25 cellular contexts compared by ENCODE assay signal in genomic region chr19:7602935-7603497, GRCh38. TPM values are rescaled to one million over a fixed set of nuclear protein-coding genes. Genes with fewer than 3 reads are reported as not detected.
A peak's percentile ranks its signal among the peaks of the same experiment; 100 is the strongest.
DNase-seq lines count a peak whose midpoint lies in the region; ATAC-seq and TF ChIP-seq lines count a peak whose summit lies in the region.
"Had no signal": no experiment of that assay in that cellular context is flagged by ENCODE, and none has a peak within 500 bp of the region (broad histone marks: within the 10 kb centered on the region; RNA-seq: fewer than 3 reads in every experiment).

No MANE protein-coding gene starts in this region.

- POLR2A ChIA-PET in MCF 10A (lab: Yijun Ruan, JAX) (interaction anchor here (0.7 kb wide), 1 partner anchor 15 kb away, joined by 3 read pairs; no protein-coding TSS in a partner anchor), PC-3 (lab: Charles Lee; ENCODE audit: unreplicated experiment) (no interaction called here), A673 (lab: Charles Lee; ENCODE audit: low non-redundant PET) (no interaction called here)

- H2AFZ ChIP-seq in osteoblast (ENCODE audit: low read length): no peak overlapping the region
- H2AFZ ChIP-seq in PC-3 (ENCODE audit: low read length): no peak overlapping the region

- H3K4me3 ChIP-seq in breast epithelium (peak overlapping the region in 1 of 3 donors; percentile 2), fibroblast of pulmonary artery (replicated peaks; ENCODE audit: low read depth, low read length) (no peak overlapping the region), osteoblast (ENCODE audit: insufficient read depth, low read length) (no peak overlapping the region), PC-3 (ENCODE audit: low read length) (no peak overlapping the region), A673 (ENCODE audit: low read depth, low read length, poor library complexity, severe bottlenecking) (no peak overlapping the region)
- H3K4me3 ChIP-seq: GM12878, Peyer's patch, SJSA1 had no signal

- intact Hi-C loops in breast epithelium (cut with DNase I; ENCODE audit: low total_unique reads): no loop called here
- intact Hi-C loops in MCF 10A (cut with micrococcal nuclease): no loop called here
- intact Hi-C loops in PC-3 (cut with micrococcal nuclease): no loop called here
- intact Hi-C loops in A673 (cut with micrococcal nuclease; ENCODE audit: unreplicated experiment): no loop called here

- H3F3A ChIP-seq in PC-3 (ENCODE audit: low read length, unreplicated experiment): no peaks in the 10 kb centered on the region

- no peaks in the 10 kb centered on the region for H4K20me1 ChIP-seq in osteoblast (ENCODE audit: insufficient read depth, low read length)
- peaks cover 10% of the 10 kb centered on the region; the same call in 1 of the 2 replicates for H4K20me1 ChIP-seq in PC-3 (ENCODE audit: low read length)

- no peaks in the 10 kb centered on the region for H3K4me1 Mint-ChIP-seq in MCF 10A (ENCODE audit: insufficient read depth, unreplicated experiment)
- H3K4me1 Mint-ChIP-seq: CD14-positive monocyte had no signal

- no peak overlapping the region for H3K27ac Mint-ChIP-seq in MCF 10A (ENCODE audit: low read depth, unreplicated experiment)

- H3K27ac ChIP-seq in breast epithelium (peak overlapping the region; percentile 52 to 62), osteoblast (ENCODE audit: low read depth, low read length) (no peak overlapping the region), PC-3 (ENCODE audit: low read length) (no peak overlapping the region), A673 (ENCODE audit: low read depth, low read length, poor library complexity, severe bottlenecking) (no peak overlapping the region)
- H3K27ac ChIP-seq: HL-60, Peyer's patch, SJSA1 had no signal

- no peaks in the 10 kb centered on the region for H3K9me2 ChIP-seq in PC-3 (replicated peaks; ENCODE audit: low read length)

- H3K27me3 Mint-ChIP-seq in MCF 10A (ENCODE audit: insufficient read depth, unreplicated experiment): no peaks in the 10 kb centered on the region

- no peak overlapping the region for H3K4me2 ChIP-seq in osteoblast (ENCODE audit: insufficient read depth, low read length)
- no peak overlapping the region for H3K4me2 ChIP-seq in PC-3 (ENCODE audit: low read length)

- TF ChIP-seq CTCF in breast epithelium (IDR thresholded peaks at IDR 0.05) (no peak), MCF 10A (IDR thresholded peaks at IDR 0.05; ENCODE audit: unreplicated experiment) (no peak), fibroblast of pulmonary artery (IDR thresholded peaks at IDR 0.05; ENCODE audit: low read length, missing control alignments) (no peak), osteoblast (IDR thresholded peaks at IDR 0.05; ENCODE audit: extremely low read depth, low read depth, low read length) (no peak), PC-3 (conservative IDR thresholded peaks at IDR 0.05; ENCODE audit: low read depth, low read length) (no peak), A673 (conservative IDR thresholded peaks at IDR 0.05; ENCODE audit: low read depth, low read length) (no peak)

- H3K4me3 Mint-ChIP-seq in MCF 10A (ENCODE audit: unreplicated experiment): no peak overlapping the region
- H3K4me3 Mint-ChIP-seq: CD14-positive monocyte had no signal

- DNase-seq in breast epithelium (ENCODE audit: low spot score in 2 of 2) (no peak), MCF 10A (ENCODE audit: unreplicated experiment) (no peak), fibroblast of pulmonary artery (ENCODE audit: low read depth) (peak; percentile 31), osteoblast (ENCODE audit: insufficient read length, low spot score, missing footprints) (peak; percentile 50), PC-3 (no peak), NOMO-1 treated with DMSO at 0.1 percent for 48 hours (lab: John Stamatoyannopoulos, UW; ENCODE audit: unreplicated experiment) (no peak), A673 (ENCODE audit: low spot score) (no peak)
- DNase-seq in activated CD8-positive, alpha-beta memory T cell treated with anti-CD3 and anti-CD28 coated beads for 24 hours: no peak
- DNase-seq: KBM-7; NCI-H1092 treated with DMSO at 0.1 percent for 48 hours; NCI-H1436 treated with DMSO at 0.1 percent for 48 hours; NCI-H1930; NCI-H2227 treated with DMSO at 0.1 percent for 48 hours; NCI-H510A; NK-92 treated with Interleukin-12 subunit alpha and Interleukin-12 subunit beta, amount 100 ng/mL, for 24 hours; Peyer's patch had no signal

- ATAC-seq in PC-3: no peak
- ATAC-seq: GM12878, HepG2, Right ventricle myocardium inferior had no signal

- CTCF ChIA-PET in MCF 10A (lab: Yijun Ruan, JAX): no interaction called here
- CTCF ChIA-PET in PC-3 (lab: Charles Lee): no interaction called here
- CTCF ChIA-PET in A673 (lab: Charles Lee): no interaction called here

- H3K27me3 ChIP-seq in breast epithelium (no peaks in the 10 kb centered on the region), osteoblast (ENCODE audit: insufficient read depth, low read length) (no peaks in the 10 kb centered on the region), PC-3 (ENCODE audit: low read length) (no peaks in the 10 kb centered on the region), A673 (replicated peaks; ENCODE audit: insufficient read depth, low read depth, low read length, poor library complexity) (peaks cover 7% of the 10 kb centered on the region)
- H3K27me3 ChIP-seq: Peyer's patch had no signal

- peaks cover 7% of the 10 kb centered on the region for H3K9me3 Mint-ChIP-seq in MCF 10A (ENCODE audit: unreplicated experiment)

- BruUV-seq in MCF 10A (replicated peaks; lab: Mats Ljungman, UMichigan): no TSS peak
- no TSS peak for BruUV-seq in PC-3 (replicated peaks; lab: Mats Ljungman, UMichigan)
- BruUV-seq in A673 (replicated peaks; lab: Mats Ljungman, UMichigan): no TSS peak

- H3K4me1 ChIP-seq in breast epithelium (no peaks in the 10 kb centered on the region), osteoblast (ENCODE audit: insufficient read depth, low read length) (no peaks in the 10 kb centered on the region), PC-3 (ENCODE audit: insufficient read depth, low read length) (peaks cover under 1% of the 10 kb centered on the region; the same call in 1 of the 2 replicates), A673 (ENCODE audit: insufficient read depth, low read length, poor library complexity, severe bottlenecking) (no peaks in the 10 kb centered on the region)
- H3K4me1 ChIP-seq: Peyer's patch, SJSA1 had no signal

- peaks cover 4% of the 10 kb centered on the region for H3K36me3 Mint-ChIP-seq in MCF 10A (ENCODE audit: insufficient read depth, unreplicated experiment)
- H3K36me3 Mint-ChIP-seq: CD14-positive monocyte had no signal

- no peaks in the 10 kb centered on the region for H3K79me2 ChIP-seq in osteoblast (ENCODE audit: insufficient read depth, low read length)
- H3K79me2 ChIP-seq in PC-3 (ENCODE audit: low read length): peaks cover 9% of the 10 kb centered on the region

- no peak for TF ChIP-seq POLR2A in breast epithelium (IDR thresholded peaks at IDR 0.05)

- H3K36me3 ChIP-seq in breast epithelium (no peaks in the 10 kb centered on the region), osteoblast (ENCODE audit: insufficient read depth, low read length) (no peaks in the 10 kb centered on the region), PC-3 (ENCODE audit: low read depth, low read length) (peaks cover under 1% of the 10 kb centered on the region; the same call in 1 of the 2 replicates), A673 (ENCODE audit: insufficient read depth, low read length, poor library complexity, severe bottlenecking) (no peaks in the 10 kb centered on the region)
- H3K36me3 ChIP-seq: SJSA1 had no signal

- H3K9me3 ChIP-seq in breast epithelium (no peaks in the 10 kb centered on the region), osteoblast (ENCODE audit: low read depth, low read length) (no peaks in the 10 kb centered on the region), PC-3 (ENCODE audit: low read length) (no peaks in the 10 kb centered on the region), A673 (ENCODE audit: low read depth, low read length, poor library complexity, severe bottlenecking) (no peaks in the 10 kb centered on the region)
- H3K9me3 ChIP-seq: Peyer's patch, SJSA1 had no signal

- no peak overlapping the region for H3K9ac ChIP-seq in PC-3 (ENCODE audit: low read length)

RNA-seq across cellular contexts. Expression of gene CAMSAP3, which starts 7.4 kb away (rescaled TPM):
- total RNA-seq in breast epithelium (10 to 100 TPM in 1 of 3 donors, 1 to 10 TPM in 1, not detected in 1; 5.6 to 14.2 TPM), MCF 10A (2022) (6.7 and 9.1 TPM in 2 replicates), osteoblast (not detected in 2 replicates), PC-3 (2014; rRNA removed) (16.6 and 25.4 TPM in 2 replicates), A673 (2021) (1.2 and 3.4 TPM in 2 replicates)
- total RNA-seq: SJSA1 had no signal

RNA-seq across cellular contexts. Expression of gene XAB2, which starts 26.3 kb away (rescaled TPM):
- total RNA-seq in breast epithelium: 10 to 100 TPM; 41.3 to 49.0 (median 41.9) TPM
- 28.7 and 29.4 TPM in 2 replicates for total RNA-seq in MCF 10A (2022)
- 35.9 and 40.5 TPM in 2 replicates for total RNA-seq in osteoblast
- 81.1 and 84.4 TPM in 2 replicates for total RNA-seq in PC-3 (2014; rRNA removed)
- 46.8 and 50.4 TPM in 2 replicates for total RNA-seq in A673 (2021)

RNA-seq across cellular contexts. Expression of gene PET100, which starts 26.6 kb away (rescaled TPM):
- total RNA-seq in breast epithelium (10 to 100 TPM; 23.7 to 40.4 (median 33.1) TPM), MCF 10A (2022) (53.9 and 101 TPM in 2 replicates), osteoblast (9.0 and 9.4 TPM in 2 replicates), PC-3 (2014; rRNA removed) (101 and 141 TPM in 2 replicates), A673 (2021) (129 and 130 TPM in 2 replicates)

RNA-seq across cellular contexts. Expression of gene PCP2, which starts 30.5 kb away (rescaled TPM):
- total RNA-seq in breast epithelium (1 to 10 TPM in 2 of 3 donors, not detected in 1; 4.9 to 6.7 TPM), MCF 10A (2022) (not detected in 2 replicates), osteoblast (not detected in 2 replicates), PC-3 (2014; rRNA removed) (not detected in 2 replicates), A673 (2021) (not detected in 2 replicates)
- total RNA-seq: A172, H7, HepG2, HT-29, SJSA1 had no signal

RNA-seq across cellular contexts. Expression of gene STXBP2, which starts 33.9 kb away (rescaled TPM):
- total RNA-seq in breast epithelium (10 to 100 TPM; 15.4 to 55.3 (median 37.0) TPM), MCF 10A (2022) (94.4 and 102 TPM in 2 replicates), osteoblast (1.2 and 3.3 TPM in 2 replicates), PC-3 (2014; rRNA removed) (133 and 149 TPM in 2 replicates), A673 (2021) (49.8 and 60.0 TPM in 2 replicates)

Comparison
In these comparisons a context has a peak if more than half of its experiments do, and no peak if none do; other contexts are left out.
1. DNase-seq: peak in fibroblast of pulmonary artery (single experiment) and osteoblast (single experiment); none in breast epithelium (0 of 2), MCF 10A (single experiment), activated CD8-positive, alpha-beta memory T cell treated with anti-CD3 and anti-CD28 coated beads for 24 hours (single experiment), PC-3 (single experiment), NOMO-1 treated with DMSO at 0.1 percent for 48 hours (single experiment) and A673 (single experiment).
2. H3K27ac ChIP-seq: peak in breast epithelium (2 of 2); none in osteoblast (single experiment), PC-3 (single experiment) and A673 (single experiment).